In the genomic region with DNA sequence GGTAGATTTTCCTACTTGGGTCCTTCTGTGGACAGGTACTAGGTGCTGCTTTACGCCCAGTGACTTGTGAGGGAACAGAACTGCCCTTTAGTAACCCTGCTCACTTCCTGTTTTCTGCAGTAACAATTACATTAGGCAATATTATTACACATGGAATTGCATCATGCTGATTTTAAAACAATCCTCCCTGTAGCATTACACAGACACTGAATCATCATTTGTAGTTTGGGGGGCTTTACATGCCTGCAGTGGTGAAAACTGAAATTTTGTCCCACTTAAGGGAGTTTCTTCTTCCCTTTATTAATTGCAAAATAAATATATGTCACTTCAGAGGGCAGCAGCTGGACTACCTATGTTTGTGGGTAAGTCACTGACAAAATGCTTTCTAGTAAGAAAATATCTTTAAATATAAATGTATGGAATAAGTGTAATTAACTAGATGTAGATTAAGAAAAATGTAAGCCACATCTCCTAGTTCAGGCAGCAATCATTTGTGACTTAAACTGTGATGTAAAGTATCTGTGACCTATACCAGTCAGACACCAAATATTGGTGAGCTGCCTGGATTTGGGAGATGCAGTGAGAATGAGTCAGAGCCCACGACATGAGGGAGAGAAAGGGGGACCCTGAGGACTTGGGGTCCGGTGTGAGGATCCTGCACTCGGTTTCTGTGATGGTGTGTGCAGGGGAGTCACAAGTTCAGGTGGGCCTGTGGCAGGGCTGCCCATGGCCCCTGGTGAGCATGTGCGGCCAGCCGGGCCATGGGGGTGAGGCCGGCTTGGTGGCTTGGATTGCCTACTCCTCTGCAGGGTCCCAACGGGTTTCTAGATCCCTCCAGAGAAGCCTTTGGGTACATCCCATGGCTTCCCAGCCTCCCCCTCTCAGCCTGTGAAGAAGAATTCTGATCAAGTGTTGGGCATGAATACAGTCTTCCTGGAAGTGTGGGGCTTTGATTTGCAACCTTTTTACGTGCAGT, we compare ENCODE assay signal across 8 cellular contexts. TPM values are rescaled to one million over a fixed set of nuclear protein-coding genes. Genes with fewer than 3 reads are reported as not detected.
DNase-seq lines count a peak whose midpoint lies in the region; ATAC-seq lines count a peak whose summit lies in the region.

No MANE protein-coding gene starts in this region.

- CTCF ChIA-PET in activated CD4-positive, alpha-beta memory T cell treated with anti-CD3 and anti-CD28 coated beads, Interleukin-2, amount 10 ng/mL, durations not matched to agents 7 days and 5 days (lab: Charles Lee): interaction anchor here (1.0 to 1.2 kb wide), 2 partner anchors 47 to 60 kb away, joined by 3 read pairs; no protein-coding TSS in a partner anchor

- H3K9me3 Mint-ChIP-seq in activated CD4-positive, alpha-beta memory T cell treated with anti-CD3 and anti-CD28 coated beads, Interleukin-2, amount 10 ng/mL, durations not matched to agents 7 days and 5 days: no peaks in the 10 kb centered on the region

- ATAC-seq in GM21526 (IDR thresholded peaks at IDR 0.05; ENCODE audit: low FRiP score, unreplicated experiment): no peak
- no peak for ATAC-seq in HG02938 (IDR thresholded peaks at IDR 0.05; ENCODE audit: unreplicated experiment)

- no peak overlapping the region for H3K4me3 Mint-ChIP-seq in activated CD4-positive, alpha-beta memory T cell treated with anti-CD3 and anti-CD28 coated beads, Interleukin-2, amount 10 ng/mL, durations not matched to agents 7 days and 5 days

- no peaks in the 10 kb centered on the region for H3K36me3 Mint-ChIP-seq in activated CD4-positive, alpha-beta memory T cell treated with anti-CD3 and anti-CD28 coated beads, Interleukin-2, amount 10 ng/mL, durations not matched to agents 7 days and 5 days (ENCODE audit: low read depth)

- POLR2A ChIA-PET in activated CD4-positive, alpha-beta memory T cell treated with anti-CD3 and anti-CD28 coated beads, Interleukin-2, amount 10 ng/mL, durations not matched to agents 7 days and 5 days (lab: Charles Lee): interaction anchor here (1.2 to 2.3 kb wide), 6 partner anchors 11 to 38 kb away, joined by 3 to 12 read pairs (median 6); a partner anchor contains a TSS

- peaks cover 10% of the 10 kb centered on the region for H3K27me3 Mint-ChIP-seq in activated CD4-positive, alpha-beta memory T cell treated with anti-CD3 and anti-CD28 coated beads, Interleukin-2, amount 10 ng/mL, durations not matched to agents 7 days and 5 days

- peak; percentile 27 for DNase-seq in DMS53 (lab: John Stamatoyannopoulos, UW)
- peak; percentile 44 for DNase-seq in HuH-7 (ENCODE audit: low spot score)
- DNase-seq in activated CD4-positive, alpha-beta memory T cell treated with anti-CD3 and anti-CD28 coated beads, Interleukin-2, amount 10 ng/mL, durations not matched to agents 7 days and 5 days: peak; percentile 19
- DNase-seq in kidney glomerular epithelial cell (lab: John Stamatoyannopoulos, UW): peak; percentile 55
- DNase-seq in NCI-H2227 (lab: John Stamatoyannopoulos, UW; ENCODE audit: unreplicated experiment): no peak
- DNase-seq in cerebellum (ENCODE audit: low spot score): no peak

- peaks cover 34% of the 10 kb centered on the region for H3K4me1 Mint-ChIP-seq in activated CD4-positive, alpha-beta memory T cell treated with anti-CD3 and anti-CD28 coated beads, Interleukin-2, amount 10 ng/mL, durations not matched to agents 7 days and 5 days

- H3K27ac Mint-ChIP-seq in activated CD4-positive, alpha-beta memory T cell treated with anti-CD3 and anti-CD28 coated beads, Interleukin-2, amount 10 ng/mL, durations not matched to agents 7 days and 5 days: peak overlapping the region; percentile 60

RNA-seq across cellular contexts. Expression of a gene that starts 19.2 kb away (rescaled TPM):
- total RNA-seq in activated CD4-positive, alpha-beta memory T cell treated with anti-CD3 and anti-CD28 coated beads, Interleukin-2, amount 10 ng/mL, durations not matched to agents 7 days and 5 days: 10 to 100 TPM; 23.7 to 25.3 TPM
- total RNA-seq in cerebellum: 14.2 TPM

Comparison
In these comparisons a context has a peak if more than half of its experiments do, and no peak if none do; other contexts are left out.
1. DNase-seq: peak in DMS53 (single experiment), HuH-7 (single experiment), activated CD4-positive, alpha-beta memory T cell treated with anti-CD3 and anti-CD28 coated beads, Interleukin-2, amount 10 ng/mL, durations not matched to agents 7 days and 5 days (single experiment) and kidney glomerular epithelial cell (single experiment); none in NCI-H2227 (single experiment) and cerebellum (single experiment).